25 cellular contexts compared by ENCODE assay signal in the genomic region with DNA sequence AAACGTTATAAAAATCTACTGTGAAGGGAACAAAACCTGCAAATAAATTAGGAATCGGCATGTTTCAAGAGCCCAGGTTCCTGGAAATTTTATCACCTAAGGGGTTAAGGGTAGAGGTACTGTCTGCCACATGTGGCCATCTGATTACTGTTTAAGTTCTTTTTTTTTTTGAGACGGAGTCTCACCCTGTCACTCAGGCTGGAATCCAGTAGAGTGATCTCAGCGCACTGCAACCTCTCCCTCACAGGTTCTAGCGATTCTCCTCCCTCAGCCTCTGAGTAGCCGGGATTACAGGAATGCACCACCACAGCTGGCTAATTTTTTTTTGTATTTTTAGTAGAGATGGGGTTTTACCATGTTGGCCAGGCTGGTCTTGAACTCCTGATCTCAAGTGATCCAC. TPM values are rescaled to one million over a fixed set of nuclear protein-coding genes. Genes with fewer than 3 reads are reported as not detected.
DNase-seq lines count a peak whose midpoint lies in the region; ATAC-seq and TF ChIP-seq lines count a peak whose summit lies in the region.
"Had no signal": no experiment of that assay in that cellular context is flagged by ENCODE, and none has a peak within 500 bp of the region (broad histone marks: within the 10 kb centered on the region; RNA-seq: fewer than 3 reads in every experiment).

No MANE protein-coding gene starts in this region.

- H3K27me3 Mint-ChIP-seq in HFFc6 (ENCODE audit: insufficient read depth), result peaks cover 3% of the 10 kb centered on the region; the same call in 1 of the 2 replicates
- H3K27me3 Mint-ChIP-seq in central memory CD8-positive, alpha-beta T cell, result no peaks in the 10 kb centered on the region
- no peaks in the 10 kb centered on the region for H3K27me3 Mint-ChIP-seq in mesothelial cell of epicardium (ENCODE audit: low read depth)
- H3K27me3 Mint-ChIP-seq: CD4-positive, alpha-beta memory T cell; CD4-positive, CD25-positive, alpha-beta regulatory T cell; CD8-positive, alpha-beta memory T cell had no signal

- H3K27ac Mint-ChIP-seq in HFFc6 (0 out of 2 replicates have a peak overlapping the region, but pooled peaks have one; percentile 24), mesothelial cell of epicardium (peak overlapping the region; percentile 5)
- peak overlapping the region; percentile 10 for H3K27ac Mint-ChIP-seq in central memory CD8-positive, alpha-beta T cell (ENCODE audit: low read depth)
- H3K27ac Mint-ChIP-seq: CD4-positive, CD25-positive, alpha-beta regulatory T cell had no signal

- DNase-seq in HFFc6 (no peak), OCI-M1 (lab: John Stamatoyannopoulos, UW) (peak; percentile 31), mesothelial cell of epicardium (ENCODE audit: low spot score in 2 of 2, unreplicated experiment in 2 of 2) (no peak), SK-N-DZ (ENCODE audit: low spot score) (no peak), HK-2 (ENCODE audit: unreplicated experiment) (no peak), GOT3 (lab: John Stamatoyannopoulos, UW) (no peak)
- no peak for DNase-seq in central memory CD8-positive, alpha-beta T cell (ENCODE audit: low spot score in 2 of 2)
- DNase-seq: 8988T; ACHN; BE2C; C1 segment of cervical spinal cord; CD4-positive, alpha-beta memory T cell; CD4-positive, CD25-positive, alpha-beta regulatory T cell; CD8-positive, alpha-beta memory T cell; COR-L47; DMS 273 treated with DMSO at 0.1 percent for 48 hours; DMS153; DMS53; DMS79; DND-41; EL; GDM1 had no signal

- ATAC-seq in central memory CD8-positive, alpha-beta T cell (replicated peaks; ENCODE audit: extremely low read depth, poor library complexity, severe bottlenecking), result no peak
- no peak for ATAC-seq in GM18519 (IDR thresholded peaks at IDR 0.05; ENCODE audit: low FRiP score, unreplicated experiment)
- ATAC-seq: GM12878 had no signal

- H3K36me3 Mint-ChIP-seq in HFFc6 (ENCODE audit: low read depth) (peaks cover 24% of the 10 kb centered on the region), mesothelial cell of epicardium (peaks cover 37% of the 10 kb centered on the region)
- peaks cover 35% of the 10 kb centered on the region for H3K36me3 Mint-ChIP-seq in central memory CD8-positive, alpha-beta T cell (ENCODE audit: insufficient read depth)

- H3K4me1 Mint-ChIP-seq in HFFc6 (ENCODE audit: low read depth) (peaks cover 33% of the 10 kb centered on the region), mesothelial cell of epicardium (no peaks in the 10 kb centered on the region)
- H3K4me1 Mint-ChIP-seq in central memory CD8-positive, alpha-beta T cell, result no peaks in the 10 kb centered on the region
- H3K4me1 Mint-ChIP-seq: CD14-positive monocyte; CD4-positive, alpha-beta memory T cell; CD8-positive, alpha-beta memory T cell had no signal

- TF ChIP-seq CTCF in HFFc6 (IDR thresholded peaks at IDR 0.05) (no peak), mesothelial cell of epicardium (IDR thresholded peaks at IDR 0.05; ENCODE audit: unreplicated experiment) (no peak)

- no peak overlapping the region for H3K4me3 Mint-ChIP-seq in HFFc6
- H3K4me3 Mint-ChIP-seq in central memory CD8-positive, alpha-beta T cell, result no peak overlapping the region
- H3K4me3 Mint-ChIP-seq in mesothelial cell of epicardium, result no peak overlapping the region
- H3K4me3 Mint-ChIP-seq: CD14-positive monocyte; CD4-positive, alpha-beta memory T cell; CD4-positive, CD25-positive, alpha-beta regulatory T cell; CD8-positive, alpha-beta memory T cell had no signal

- no peaks in the 10 kb centered on the region for H3K9me3 Mint-ChIP-seq in HFFc6
- no peaks in the 10 kb centered on the region for H3K9me3 Mint-ChIP-seq in central memory CD8-positive, alpha-beta T cell
- peaks cover 5% of the 10 kb centered on the region for H3K9me3 Mint-ChIP-seq in mesothelial cell of epicardium
- H3K9me3 Mint-ChIP-seq: CD14-positive monocyte; CD4-positive, alpha-beta memory T cell had no signal

RNA-seq across cellular contexts. Expression of a gene that starts 35.8 kb away (rescaled TPM):
- total RNA-seq in HFFc6 (2021; fragmentation: NEBNext Ultra II Directional; extraction: Animal tissue kit (Norgen Biotek cat#: 25700)), result 10 to 100 TPM; 22.2 to 38.4 (median 28.3) TPM
- 12.7 to 13.0 TPM (median 12.9 TPM) in 3 replicates for total RNA-seq in mesothelial cell of epicardium
- polyA plus RNA-seq in SK-N-DZ (2014; cell fraction: cytosol; rRNA removed), result 2.0 and 2.7 TPM in 2 replicates
- polyA plus RNA-seq in SK-N-DZ (2014; cell fraction: nucleus; rRNA removed), result 6.9 and 147 TPM in 2 replicates

RNA-seq across cellular contexts. Expression of a gene that starts 38.6 kb away (rescaled TPM):
- total RNA-seq in HFFc6 (2021; fragmentation: NEBNext Ultra II Directional; extraction: Animal tissue kit (Norgen Biotek cat#: 25700)), result 100 to 1,000 TPM; 156 to 198 (median 183) TPM
- 256 to 266 TPM (median 266 TPM) in 3 replicates for total RNA-seq in mesothelial cell of epicardium
- polyA plus RNA-seq in SK-N-DZ (2014; cell fraction: cytosol; rRNA removed), result 342 and 366 TPM in 2 replicates
- polyA plus RNA-seq in SK-N-DZ (2014; cell fraction: nucleus; rRNA removed), result 688 and 845 TPM in 2 replicates
